Comparison of ENCODE assay signal across 20 cellular contexts in the genomic region with DNA sequence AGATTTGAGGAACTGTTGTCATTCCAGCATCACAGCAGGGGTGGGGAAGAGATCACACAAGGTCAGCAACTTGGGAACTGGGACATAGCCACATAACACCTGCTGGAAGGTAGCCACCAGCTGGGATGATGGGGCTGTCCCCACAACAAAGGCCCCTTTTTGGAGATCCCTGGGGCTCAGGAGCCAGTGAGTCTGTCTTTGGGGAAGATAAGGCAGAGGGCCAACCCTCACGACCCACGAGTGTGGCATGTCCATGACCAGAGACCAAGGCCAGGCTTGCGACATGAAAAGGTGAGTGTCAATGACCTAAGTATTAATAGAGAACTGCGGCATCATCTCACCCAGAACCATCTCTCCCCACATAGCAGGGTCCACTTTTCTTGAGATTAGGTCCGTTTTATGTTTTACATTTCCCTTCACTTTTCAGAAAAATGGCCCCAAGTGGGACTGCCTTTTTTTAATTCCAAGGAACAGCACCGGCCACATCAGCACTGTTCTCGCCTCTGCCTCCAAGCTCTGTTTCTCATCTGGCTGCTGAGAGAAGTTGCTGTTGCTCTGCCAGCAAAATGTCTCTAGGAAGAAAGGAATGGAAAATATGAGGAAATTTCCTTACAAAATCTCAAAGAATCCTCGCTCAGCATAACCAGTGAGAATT.
"Had no signal": no experiment of that assay in that cellular context is flagged by ENCODE, and none has a peak within 500 bp of the region (broad histone marks: within the 10 kb centered on the region; RNA-seq: fewer than 3 reads in every experiment).

No MANE protein-coding gene starts in this region.

- ATAC-seq: activated naive CD8-positive, alpha-beta T cell treated with anti-CD3 and anti-CD28 coated beads, Interleukin-2, amount 50 U/mL, for 24 hours; T-helper 17 cell; WTC11 had no signal

- H3K27ac Mint-ChIP-seq: activated naive CD8-positive, alpha-beta T cell treated with anti-CD3 and anti-CD28 coated beads, Interleukin-2, amount 50 U/mL, for 24 hours; activated T-helper 1 cell treated with anti-CD3 and anti-CD28 coated beads, Interleukin-12 subunit alpha, Interleukin-12 subunit beta, Interleukin-2, Interleukin-4 antibody, amounts not matched to agents 30 ng/mL and 10 ng/mL and 1 ng/mL, durations not matched to agents 14 hours and 24 hours and 36 hours; memory B cell; nephron; stimulated activated naive CD8-positive, alpha-beta T cell treated with anti-CD3 and anti-CD28 coated beads, Interleukin-15, Interleukin-2, amounts not matched to agents 100 ng/mL and 50 ng/mL, for 24 hours; T-helper 17 cell; WTC11 had no signal

- H3K27me3 ChIP-seq: right lobe of liver had no signal

- H3K4me1 Mint-ChIP-seq: activated naive CD8-positive, alpha-beta T cell treated with anti-CD3 and anti-CD28 coated beads, Interleukin-2, amount 50 U/mL, for 24 hours; memory B cell; T-helper 17 cell; WTC11 had no signal

- H3K4me3 ChIP-seq: left ventricle myocardium inferior, prostate gland, right lobe of liver, spleen had no signal

- H3K4me1 ChIP-seq: left ventricle myocardium inferior, prostate gland, right lobe of liver, spleen had no signal

- H3K36me3 Mint-ChIP-seq: memory B cell, WTC11 had no signal

- FAIRE-seq: frontal cortex, keratinocyte, TTC549 had no signal

- H3K36me3 ChIP-seq: left ventricle myocardium inferior, prostate gland, right lobe of liver, spleen had no signal

- DNase-seq: activated CD4-positive, alpha-beta T cell treated with anti-CD3 and anti-CD28 coated beads for 48 hours; activated naive CD4-positive, alpha-beta T cell; activated naive CD8-positive, alpha-beta T cell treated with anti-CD3 and anti-CD28 coated beads, Interleukin-2, amount 50 U/mL, for 24 hours; aorta; cerebellar nuclear complex; effector CD8-positive, alpha-beta T cell; head of caudate nucleus; left ventricle myocardium inferior; right lobe of liver; spleen; T-helper 17 cell had no signal

- H3K9me3 ChIP-seq: left ventricle myocardium inferior, prostate gland, right lobe of liver, spleen had no signal

- H3K9me3 Mint-ChIP-seq: activated naive CD8-positive, alpha-beta T cell treated with anti-CD3 and anti-CD28 coated beads, Interleukin-2, amount 50 U/mL, for 24 hours; activated T-helper 1 cell treated with anti-CD3 and anti-CD28 coated beads, Interleukin-12 subunit alpha, Interleukin-12 subunit beta, Interleukin-2, Interleukin-4 antibody, amounts not matched to agents 30 ng/mL and 10 ng/mL and 1 ng/mL, durations not matched to agents 14 hours and 24 hours and 36 hours; memory B cell; nephron; stimulated activated naive CD8-positive, alpha-beta T cell treated with anti-CD3 and anti-CD28 coated beads, Interleukin-15, Interleukin-2, amounts not matched to agents 100 ng/mL and 50 ng/mL, for 24 hours had no signal

- H3K27ac ChIP-seq: left ventricle myocardium inferior, prostate gland, right lobe of liver, spleen had no signal

- H3K4me3 Mint-ChIP-seq: activated naive CD8-positive, alpha-beta T cell treated with anti-CD3 and anti-CD28 coated beads, Interleukin-2, amount 50 U/mL, for 24 hours; activated T-helper 1 cell treated with anti-CD3 and anti-CD28 coated beads, Interleukin-12 subunit alpha, Interleukin-12 subunit beta, Interleukin-2, Interleukin-4 antibody, amounts not matched to agents 30 ng/mL and 10 ng/mL and 1 ng/mL, durations not matched to agents 14 hours and 24 hours and 36 hours; memory B cell; nephron; stimulated activated naive CD8-positive, alpha-beta T cell treated with anti-CD3 and anti-CD28 coated beads, Interleukin-15, Interleukin-2, amounts not matched to agents 100 ng/mL and 50 ng/mL, for 24 hours; T-helper 17 cell; WTC11 had no signal
